In genomic region chr20:44187763-44188709, GRCh38 we compare ENCODE assay signal across 9 cellular contexts. TPM values are rescaled to one million over a fixed set of nuclear protein-coding genes. Genes with fewer than 3 reads are reported as not detected.
DNase-seq lines count a peak whose midpoint lies in the region; ATAC-seq and TF ChIP-seq lines count a peak whose summit lies in the region.
"Had no signal": no experiment of that assay in that cellular context is flagged by ENCODE, and none has a peak within 500 bp of the region (broad histone marks: within the 10 kb centered on the region; RNA-seq: fewer than 3 reads in every experiment).

No MANE protein-coding gene starts in this region.

- peaks cover 13% of the 10 kb centered on the region for H3K79me2 ChIP-seq in smooth muscle cell (ENCODE audit: low read depth)

- peaks cover 24% of the 10 kb centered on the region for H3K4me1 Mint-ChIP-seq in activated naive CD8-positive, alpha-beta T cell treated with anti-CD3 and anti-CD28 coated beads, Interleukin-2, amount 10 ng/mL, durations not matched to agents 7 days and 5 days

- WGBS in smooth muscle cell (ENCODE audit: low lambda C conversion rate) = 21% methylated on average over 7 of the region's 8 CpGs

- peak overlapping the region; percentile 58 for H3K4me3 Mint-ChIP-seq in activated naive CD8-positive, alpha-beta T cell treated with anti-CD3 and anti-CD28 coated beads, Interleukin-2, amount 10 ng/mL, durations not matched to agents 7 days and 5 days

- H3K4me1 ChIP-seq in HEK293 (ENCODE audit: control insufficient read depth, insufficient read depth, low read length) (peaks cover 6% of the 10 kb centered on the region), iPS-18a (ENCODE audit: control insufficient read depth, low read depth, low read length) (peaks cover 12% of the 10 kb centered on the region), smooth muscle cell (ENCODE audit: low read depth) (peaks cover 11% of the 10 kb centered on the region)

- TF ChIP-seq CTCF in HEK293 (tag by site-specific recombination; IDR thresholded peaks at IDR 0.05) (no peak), smooth muscle cell (IDR thresholded peaks at IDR 0.05; ENCODE audit: borderline replicate concordance, insufficient read depth, poor library complexity, severe bottlenecking) (no peak)

- no peaks in the 10 kb centered on the region for H3K9me3 Mint-ChIP-seq in activated naive CD8-positive, alpha-beta T cell treated with anti-CD3 and anti-CD28 coated beads, Interleukin-2, amount 10 ng/mL, durations not matched to agents 7 days and 5 days

- peak; percentile 32 for DNase-seq in activated naive CD8-positive, alpha-beta T cell treated with anti-CD3 and anti-CD28 coated beads, Interleukin-2, amount 10 ng/mL, durations not matched to agents 7 days and 5 days
- DNase-seq in smooth muscle cell (lab: John Stamatoyannopoulos, UW; ENCODE audit: unreplicated experiment) = no peak
- DNase-seq in NCI-H1105 (lab: John Stamatoyannopoulos, UW) = no peak
- DNase-seq in nucleus accumbens (lab: John Stamatoyannopoulos, UW) = no peak
- no peak for DNase-seq in NCI-H1694 (lab: John Stamatoyannopoulos, UW)
- no peak for DNase-seq in germinal center (ENCODE audit: low spot score)

- H3K9ac ChIP-seq in iPS-18a (ENCODE audit: low read length) (peak overlapping the region; percentile 41), smooth muscle cell (ENCODE audit: low read depth) (peak overlapping the region; percentile 56)

- CTCF ChIA-PET in HEK293 (lab: Yijun Ruan, JAX) = interaction anchor here (0.6 to 6.7 kb wide), 12 partner anchors 8 to 465 kb away, joined by 3 to 316 read pairs (median 3); no protein-coding TSS in a partner anchor

- POLR2A ChIA-PET in HEK293 (lab: Yijun Ruan, JAX) = interaction anchor here (0.7 to 4.2 kb wide), 7 partner anchors 10 to 70 kb away, joined by 3 to 21 read pairs (median 4); no protein-coding TSS in a partner anchor
- POLR2A ChIA-PET in activated naive CD8-positive, alpha-beta T cell treated with anti-CD3 and anti-CD28 coated beads, Interleukin-2, amount 10 ng/mL, durations not matched to agents 7 days and 5 days (lab: Charles Lee) = interaction anchor here (0.5 to 0.7 kb wide), 3 partner anchors 31 to 459 kb away, joined by 3 read pairs; no protein-coding TSS in a partner anchor

- H4K20me1 ChIP-seq in smooth muscle cell (ENCODE audit: low read depth) = no peaks in the 10 kb centered on the region

- H3K27me3 ChIP-seq in iPS-18a (ENCODE audit: control insufficient read depth, insufficient read depth, low read length) = no peaks in the 10 kb centered on the region
- no peaks in the 10 kb centered on the region for H3K27me3 ChIP-seq in smooth muscle cell (ENCODE audit: low read depth)

- H3K9me3 ChIP-seq in HEK293 (ENCODE audit: control insufficient read depth, insufficient read depth, low read depth, low read length) (no peaks in the 10 kb centered on the region), iPS-18a (ENCODE audit: control insufficient read depth, low read depth, low read length) (no peaks in the 10 kb centered on the region), smooth muscle cell (replicated peaks; ENCODE audit: low read depth) (no peaks in the 10 kb centered on the region)

- H3F3A ChIP-seq in smooth muscle cell (ENCODE audit: low read depth) = peaks cover 5% of the 10 kb centered on the region

- H3K27ac ChIP-seq in HEK293 (ENCODE audit: extremely low read depth, low read depth, low read length) (no peak overlapping the region), iPS-18a (ENCODE audit: low read length) (no peak overlapping the region), smooth muscle cell (ENCODE audit: low read depth) (peak overlapping the region; percentile 91)

- H3K27ac Mint-ChIP-seq in activated naive CD8-positive, alpha-beta T cell treated with anti-CD3 and anti-CD28 coated beads, Interleukin-2, amount 10 ng/mL, durations not matched to agents 7 days and 5 days = no peak overlapping the region

- H3K4me3 ChIP-seq in HEK293 (ENCODE audit: low read depth, low read length) = peak overlapping the region; percentile 40
- H3K4me3 ChIP-seq in iPS-18a (ENCODE audit: low read length) = peak overlapping the region; percentile 42
- peak overlapping the region; percentile 65 for H3K4me3 ChIP-seq in smooth muscle cell

- peak overlapping the region; percentile 95 for H3K4me2 ChIP-seq in smooth muscle cell

- H3K27me3 Mint-ChIP-seq in activated naive CD8-positive, alpha-beta T cell treated with anti-CD3 and anti-CD28 coated beads, Interleukin-2, amount 10 ng/mL, durations not matched to agents 7 days and 5 days = peaks cover 45% of the 10 kb centered on the region

- no peaks in the 10 kb centered on the region for H3K36me3 ChIP-seq in HEK293 (ENCODE audit: control insufficient read depth in 2 of 2, insufficient read depth in 1 of 2, low read length in 2 of 2)
- no peaks in the 10 kb centered on the region for H3K36me3 ChIP-seq in iPS-18a (ENCODE audit: control insufficient read depth, low read depth, low read length)
- H3K36me3 ChIP-seq in smooth muscle cell (ENCODE audit: low read depth) = no peaks in the 10 kb centered on the region

- peaks cover 1% of the 10 kb centered on the region for H3K36me3 Mint-ChIP-seq in activated naive CD8-positive, alpha-beta T cell treated with anti-CD3 and anti-CD28 coated beads, Interleukin-2, amount 10 ng/mL, durations not matched to agents 7 days and 5 days

- ATAC-seq in activated naive CD8-positive, alpha-beta T cell treated with anti-CD3 and anti-CD28 coated beads, Interleukin-2, amount 10 ng/mL, durations not matched to agents 7 days and 5 days (ENCODE audit: low read depth) = peak; percentile 50

- peak overlapping the region; percentile 91 for H2AFZ ChIP-seq in smooth muscle cell (ENCODE audit: low read depth)

TF ChIP-seq in HEK293, 187 proteins besides CTCF, POLR2A, EP300 and RAD21 (continues in another document):
- TF ChIP-seq PBX3 (CRISPR knock-in tag; IDR thresholded peaks at IDR 0.05) (no peak), ZNF548 (tag by site-specific recombination; IDR thresholded peaks at IDR 0.05) (no peak; the same call in 1 of the 2 replicates), TCF7L2 (IDR thresholded peaks at IDR 0.05; ENCODE audit: borderline replicate concordance, low read depth, low read length) (no peak), PRDM10 (tag by site-specific recombination; IDR thresholded peaks at IDR 0.05) (no peak; the same call in none of the 2 replicates), ZNF501 (tag by site-specific recombination; IDR thresholded peaks at IDR 0.05) (no peak), ZNF785 (tag by site-specific recombination; IDR thresholded peaks at IDR 0.05) (no peak)

RNA-seq across cellular contexts. Expression of gene JPH2, which starts 1.0 kb away (rescaled TPM):
- under 1 TPM; 0.36 to 0.37 TPM for total RNA-seq in activated naive CD8-positive, alpha-beta T cell treated with anti-CD3 and anti-CD28 coated beads, Interleukin-2, amount 10 ng/mL, durations not matched to agents 7 days and 5 days
- total RNA-seq in smooth muscle cell = 3.9 and 4.4 TPM in 2 replicates
- 6.0 and 7.4 TPM in 2 replicates for polyA plus RNA-seq in smooth muscle cell

RNA-seq across cellular contexts. Expression of gene OSER1, which starts 22.5 kb away (rescaled TPM):
- 10 to 100 TPM; 29.8 to 30.5 TPM for total RNA-seq in activated naive CD8-positive, alpha-beta T cell treated with anti-CD3 and anti-CD28 coated beads, Interleukin-2, amount 10 ng/mL, durations not matched to agents 7 days and 5 days
- total RNA-seq in smooth muscle cell = 32.8 and 42.3 TPM in 2 replicates
- polyA plus RNA-seq in smooth muscle cell = 33.1 and 37.6 TPM in 2 replicates

RNA-seq across cellular contexts. Expression of gene GDAP1L1, which starts 59.1 kb away (rescaled TPM):
- not detected for total RNA-seq in activated naive CD8-positive, alpha-beta T cell treated with anti-CD3 and anti-CD28 coated beads, Interleukin-2, amount 10 ng/mL, durations not matched to agents 7 days and 5 days
- 0.67 TPM in 1 of 2 replicates, not detected in the other for total RNA-seq in smooth muscle cell
- 0.58 TPM in 1 of 2 replicates, not detected in the other for polyA plus RNA-seq in smooth muscle cell
- total RNA-seq: dermis microvascular lymphatic vessel endothelial cell had no signal
